8 cellular contexts compared by ENCODE assay signal in the genomic region with DNA sequence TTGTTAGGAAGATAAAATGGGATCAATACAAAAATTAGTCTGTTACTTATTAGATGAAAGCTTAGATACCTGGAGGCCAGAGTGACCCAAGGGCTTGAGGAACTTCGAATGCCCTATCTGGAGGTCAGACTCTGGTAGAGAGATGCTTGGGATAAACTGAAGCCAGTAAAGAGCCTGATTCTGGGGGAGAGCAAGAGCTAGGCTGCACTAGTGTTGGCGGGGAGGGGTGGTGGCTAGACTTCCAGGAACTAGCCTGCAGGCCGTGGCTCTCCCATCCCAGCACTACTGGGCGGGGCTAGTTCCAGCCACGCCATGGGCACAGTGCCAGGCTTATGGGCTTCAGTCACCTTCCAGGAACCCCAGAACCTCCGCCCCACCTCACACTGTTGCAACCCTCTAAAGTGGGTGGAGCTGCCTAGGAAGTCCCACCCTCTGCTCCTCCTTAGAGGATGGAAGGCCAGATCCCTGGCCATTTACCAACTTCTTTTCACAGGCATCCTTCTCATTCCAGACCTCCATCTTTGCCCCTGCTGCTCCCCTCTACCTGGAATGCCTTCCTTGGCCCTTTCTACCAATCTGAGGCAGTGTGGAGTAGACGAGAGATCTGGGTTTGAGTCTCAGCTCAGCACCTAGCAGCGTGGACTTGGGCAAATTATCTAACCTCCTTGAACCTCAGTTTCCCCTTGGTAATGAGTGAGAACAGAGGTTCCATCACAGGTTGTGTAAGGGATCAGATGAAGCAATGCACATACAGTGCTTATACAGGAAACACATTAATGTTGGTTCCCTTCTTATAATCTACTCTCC. TPM values are rescaled to one million over a fixed set of nuclear protein-coding genes. Genes with fewer than 3 reads are reported as not detected.
DNase-seq lines count a peak whose midpoint lies in the region; ATAC-seq and TF ChIP-seq lines count a peak whose summit lies in the region.
"Had no signal": no experiment of that assay in that cellular context is flagged by ENCODE, and none has a peak within 500 bp of the region (broad histone marks: within the 10 kb centered on the region; RNA-seq: fewer than 3 reads in every experiment).

No MANE protein-coding gene starts in this region.

- TF ChIP-seq CTCF in fibroblast of lung (conservative IDR thresholded peaks at IDR 0.05 in 1 of 2, IDR thresholded peaks at IDR 0.05 in 1 of 2; ENCODE audit: low read depth in 1 of 2, low read length in 2 of 2), result no peak

- no peak overlapping the region for H3K4me2 ChIP-seq in fibroblast of lung (ENCODE audit: extremely low read depth, insufficient read depth, low read length)

- no peaks in the 10 kb centered on the region for H3K79me2 ChIP-seq in fibroblast of lung (ENCODE audit: control insufficient read depth, insufficient read depth, low read length)

- peak; percentile 59 for DNase-seq in HuH-7 (ENCODE audit: low spot score)
- peak; percentile 75 for DNase-seq in RPMI7951 (ENCODE audit: low read depth)
- peak; percentile 55 to 67 for DNase-seq in fibroblast of lung (ENCODE audit: low read depth in 2 of 2)
- peak; percentile 94 for DNase-seq in renal cortical epithelial cell (ENCODE audit: low read depth)
- DNase-seq in kidney glomerular epithelial cell (lab: John Stamatoyannopoulos, UW), result no peak
- DNase-seq in effector memory CD4-positive, alpha-beta T cell, result no peak

- ATAC-seq in GM21723 (IDR thresholded peaks at IDR 0.05; ENCODE audit: unreplicated experiment), result no peak

- no peaks in the 10 kb centered on the region for H3K36me3 ChIP-seq in fibroblast of lung (ENCODE audit: control insufficient read depth, insufficient read depth, low read length)
- H3K36me3 ChIP-seq in effector memory CD4-positive, alpha-beta T cell (ENCODE audit: control insufficient read depth, insufficient read depth, low read length), result no peaks in the 10 kb centered on the region

- H3K4me1 ChIP-seq in fibroblast of lung (ENCODE audit: control insufficient read depth, extremely low read depth, insufficient read depth, low read length), result peaks cover 4% of the 10 kb centered on the region
- H3K4me1 ChIP-seq in effector memory CD4-positive, alpha-beta T cell (ENCODE audit: control insufficient read depth, insufficient read depth, low read length, poor library complexity, severe bottlenecking), result no peaks in the 10 kb centered on the region

- H3K27me3 ChIP-seq in fibroblast of lung (ENCODE audit: control insufficient read depth, insufficient read depth, low read length), result peaks cover 15% of the 10 kb centered on the region
- no peaks in the 10 kb centered on the region for H3K27me3 ChIP-seq in effector memory CD4-positive, alpha-beta T cell (replicated peaks; ENCODE audit: control insufficient read depth, insufficient read depth, low read length, poor library complexity, severe bottlenecking)

- H2AFZ ChIP-seq in fibroblast of lung (ENCODE audit: low read length), result no peak overlapping the region

- no peak overlapping the region for H3K9ac ChIP-seq in fibroblast of lung (ENCODE audit: insufficient read depth, low read length)

- no peaks in the 10 kb centered on the region for H4K20me1 ChIP-seq in fibroblast of lung (ENCODE audit: control insufficient read depth, extremely low read depth, insufficient read depth, low read length)

- no peak overlapping the region for H3K4me3 ChIP-seq in fibroblast of lung (replicated peaks in 1 of 4; ENCODE audit: control extremely low read depth in 1 of 4, insufficient read depth in 1 of 4, low read depth in 3 of 4, low read length in 4 of 4)
- H3K4me3 ChIP-seq in effector memory CD4-positive, alpha-beta T cell (ENCODE audit: insufficient read depth, low read depth, low read length, poor library complexity, severe bottlenecking), result no peak overlapping the region

- no peak overlapping the region for H3K27ac ChIP-seq in fibroblast of lung (ENCODE audit: insufficient read depth, low read length)
- no peak overlapping the region for H3K27ac ChIP-seq in effector memory CD4-positive, alpha-beta T cell (ENCODE audit: insufficient read depth, low read length, poor library complexity, severe bottlenecking)

- H3K9me3 ChIP-seq in fibroblast of lung (ENCODE audit: control insufficient read depth, insufficient read depth, low read depth, low read length), result no peaks in the 10 kb centered on the region
- no peaks in the 10 kb centered on the region for H3K9me3 ChIP-seq in effector memory CD4-positive, alpha-beta T cell (ENCODE audit: control insufficient read depth, low read length)

RNA-seq across cellular contexts. Expression of a gene that starts 6.3 kb away (rescaled TPM):
- total RNA-seq in RPMI7951 (2014; rRNA removed; shearing (Covaris generic)), result 0.39 and 0.48 TPM in 2 replicates
- total RNA-seq in fibroblast of lung, result under 0.01 and 0.17 TPM in 2 replicates
- 0.07 and 0.34 TPM in 2 replicates for polyA plus RNA-seq in fibroblast of lung
- 0.42 TPM in 1 of 2 replicates, not detected in the other for polyA plus RNA-seq in fibroblast of lung (2012)
- polyA minus RNA-seq in fibroblast of lung (ENCODE audit: low replicate concordance), result not detected in 2 replicates
- total RNA-seq in renal cortical epithelial cell, result 0.45 TPM in 1 of 2 replicates, not detected in the other

RNA-seq across cellular contexts. Expression of a gene that starts 17.8 kb away (rescaled TPM):
- 171 and 177 TPM in 2 replicates for total RNA-seq in RPMI7951 (2014; rRNA removed; shearing (Covaris generic))
- total RNA-seq in fibroblast of lung, result 80.9 and 97.9 TPM in 2 replicates
- 305 and 324 TPM in 2 replicates for polyA plus RNA-seq in fibroblast of lung
- 292 and 325 TPM in 2 replicates for polyA plus RNA-seq in fibroblast of lung (2012)
- 79.6 and 97.1 TPM in 2 replicates for polyA minus RNA-seq in fibroblast of lung (ENCODE audit: low replicate concordance)
- 102 and 191 TPM in 2 replicates for total RNA-seq in renal cortical epithelial cell

RNA-seq across cellular contexts. Expression of a gene that starts 26.6 kb away (rescaled TPM):
- total RNA-seq in RPMI7951 (2014; rRNA removed; shearing (Covaris generic)), result 257 and 266 TPM in 2 replicates
- 305 and 311 TPM in 2 replicates for total RNA-seq in fibroblast of lung
- 1,057 and 1,326 TPM in 2 replicates for polyA plus RNA-seq in fibroblast of lung
- polyA plus RNA-seq in fibroblast of lung (2012), result 1,195 and 1,479 TPM in 2 replicates
- 197 and 204 TPM in 2 replicates for polyA minus RNA-seq in fibroblast of lung (ENCODE audit: low replicate concordance)
- total RNA-seq in renal cortical epithelial cell, result 324 and 386 TPM in 2 replicates

RNA-seq across cellular contexts. Expression of a gene that starts 27.2 kb away (rescaled TPM):
- 29.4 and 30.4 TPM in 2 replicates for total RNA-seq in RPMI7951 (2014; rRNA removed; shearing (Covaris generic))
- total RNA-seq in fibroblast of lung (20.5 and 27.7 TPM in 2 replicates), renal cortical epithelial cell (35.4 and 97.5 TPM in 2 replicates)
- polyA plus RNA-seq in fibroblast of lung, result 64.0 and 71.1 TPM in 2 replicates
- 31.4 and 34.1 TPM in 2 replicates for polyA plus RNA-seq in fibroblast of lung (2012)
- 50.3 and 60.6 TPM in 2 replicates for polyA minus RNA-seq in fibroblast of lung (ENCODE audit: low replicate concordance)

RNA-seq across cellular contexts. Expression of a gene that starts 57.2 kb away (rescaled TPM):
- 0.12 TPM in 1 of 2 replicates, not detected in the other for total RNA-seq in RPMI7951 (2014; rRNA removed; shearing (Covaris generic))
- not detected in 2 replicates for total RNA-seq in fibroblast of lung
- 0.03 TPM in 1 of 2 replicates, not detected in the other for polyA plus RNA-seq in fibroblast of lung
- polyA plus RNA-seq in fibroblast of lung (2012), result not detected in 2 replicates
- not detected in 2 replicates for polyA minus RNA-seq in fibroblast of lung (ENCODE audit: low replicate concordance)
- total RNA-seq in renal cortical epithelial cell, result not detected in 2 replicates
- polyA plus RNA-seq: IgD-negative memory B cell had no signal

Comparison
In these comparisons a context has a peak if more than half of its experiments do, and no peak if none do; other contexts are left out.
1. DNase-seq: peak in HuH-7 (single experiment), RPMI7951 (single experiment), fibroblast of lung (2 of 2) and renal cortical epithelial cell (single experiment); none in kidney glomerular epithelial cell (single experiment) and effector memory CD4-positive, alpha-beta T cell (0 of 3).